In genomic region chr13:98930014-98930625, GRCh38 we compare ENCODE assay signal across 13 cellular contexts. TPM values are rescaled to one million over a fixed set of nuclear protein-coding genes. Genes with fewer than 3 reads are reported as not detected.
DNase-seq lines count a peak whose midpoint lies in the region; ATAC-seq and TF ChIP-seq lines count a peak whose summit lies in the region.
"Had no signal": no experiment of that assay in that cellular context is flagged by ENCODE, and none has a peak within 500 bp of the region (broad histone marks: within the 10 kb centered on the region; RNA-seq: fewer than 3 reads in every experiment).

No MANE protein-coding gene starts in this region.

- peaks cover 15% of the 10 kb centered on the region for H3K9me3 Mint-ChIP-seq in Caco-2 (ENCODE audit: unreplicated experiment)
- peaks cover 10% of the 10 kb centered on the region for H3K9me3 Mint-ChIP-seq in chondrocyte (ENCODE audit: low read depth)

- H3K36me3 ChIP-seq in Caco-2 (ENCODE audit: control insufficient read depth, insufficient read depth, low read length) = no peaks in the 10 kb centered on the region; the same call in 1 of the 2 replicates

- peak overlapping the region; percentile 82 for H3K27ac Mint-ChIP-seq in Caco-2 (ENCODE audit: unreplicated experiment)
- no peak overlapping the region for H3K27ac Mint-ChIP-seq in chondrocyte (ENCODE audit: unreplicated experiment)

- no peak for ATAC-seq in left lobe of liver
- ATAC-seq: activated CD4-positive, CD25-positive, alpha-beta regulatory T cell treated with anti-CD3 and anti-CD28 coated beads, Interleukin-2, amount 50 U/mL, for 24 hours; body of pancreas; HCT116; left colon; PC-3 had no signal

- H3K4me1 Mint-ChIP-seq in Caco-2 (ENCODE audit: low read depth, unreplicated experiment) = peaks cover 39% of the 10 kb centered on the region
- peaks cover 23% of the 10 kb centered on the region for H3K4me1 Mint-ChIP-seq in chondrocyte (ENCODE audit: low read depth)

- CTCF ChIA-PET in Caco-2 (lab: Charles Lee) = no interaction called here

- POLR2A ChIA-PET in Caco-2 (lab: Charles Lee) = no interaction called here

- H3K36me3 Mint-ChIP-seq in Caco-2 (ENCODE audit: insufficient read depth, unreplicated experiment) (peaks cover 82% of the 10 kb centered on the region), chondrocyte (ENCODE audit: low read depth) (peaks cover 7% of the 10 kb centered on the region)

- DNase-seq in Caco-2 (peak; percentile 24 to 58), NAMALWA (ENCODE audit: low spot score) (peak; percentile 28), nucleus accumbens (lab: John Stamatoyannopoulos, UW) (peak in 33 of 56 donors; percentile 3 to 71 (median 31)), occipital lobe (lab: John Stamatoyannopoulos, UW) (no peak), dedifferentiated amniotic fluid mesenchymal stem cell (ENCODE audit: extremely low spot score) (no peak), left lobe of liver (ENCODE audit: low spot score) (no peak), chondrocyte (ENCODE audit: low spot score) (no peak)
- DNase-seq: body of pancreas, left colon, PC-3 had no signal

- peaks cover 49% of the 10 kb centered on the region for H3K4me1 ChIP-seq in Caco-2
- H3K4me1 ChIP-seq: body of pancreas had no signal

- H3K4me3 ChIP-seq in Caco-2 (ENCODE audit: low read depth, low read length) = no peak overlapping the region
- H3K4me3 ChIP-seq: body of pancreas had no signal

- TF ChIP-seq CTCF in Caco-2 (IDR thresholded peaks at IDR 0.05; ENCODE audit: insufficient read depth in 1 of 2, low read depth in 1 of 2, low read length in 1 of 2, severe bottlenecking in 1 of 2, unreplicated experiment in 1 of 2) (no peak), chondrocyte (IDR thresholded peaks at IDR 0.05) (no peak)

- H3K27me3 Mint-ChIP-seq in Caco-2 (ENCODE audit: insufficient read depth, unreplicated experiment) (no peaks in the 10 kb centered on the region), chondrocyte (ENCODE audit: low read depth) (no peaks in the 10 kb centered on the region)

- H3K4me3 Mint-ChIP-seq in Caco-2 (ENCODE audit: unreplicated experiment) (peak overlapping the region; percentile 59), chondrocyte (ENCODE audit: unreplicated experiment) (no peak overlapping the region)

- H3K27me3 ChIP-seq in Caco-2 (replicated peaks; ENCODE audit: control insufficient read depth, insufficient read depth, low read length) = no peaks in the 10 kb centered on the region
- H3K27me3 ChIP-seq: body of pancreas had no signal

- H3K9me3 ChIP-seq in Caco-2 = peaks cover 19% of the 10 kb centered on the region

- intact Hi-C loops in Caco-2 (cut with micrococcal nuclease; ENCODE audit: unreplicated experiment) = no loop called here

- H3K27ac ChIP-seq in cingulate gyrus (ENCODE audit: low read depth, low read length) = peak overlapping the region; percentile 70
- H3K27ac ChIP-seq: body of pancreas had no signal

- BruUV-seq in Caco-2 (replicated peaks; lab: Mats Ljungman, UMichigan) = TSS peak; percentile 61

RNA-seq across cellular contexts. Expression of gene DOCK9, which starts 47.7 kb away (rescaled TPM):
- 219 and 260 TPM in 2 replicates for total RNA-seq in Caco-2 (2022)
- total RNA-seq in occipital lobe = 200 TPM
- 18.1 TPM for total RNA-seq in left lobe of liver
- total RNA-seq in chondrocyte = 45.4 to 55.5 TPM (median 45.9 TPM) in 3 replicates

Comparison
In these comparisons a context has a peak if more than half of its experiments do, and no peak if none do; other contexts are left out.
1. DNase-seq: peak in Caco-2 (2 of 2), NAMALWA (single experiment) and nucleus accumbens (33 of 56); none in occipital lobe (single experiment), dedifferentiated amniotic fluid mesenchymal stem cell (single experiment), left lobe of liver (single experiment) and chondrocyte (single experiment).